16 cellular contexts compared by ENCODE assay signal in genomic region chr10:84493951-84494848, GRCh38.
DNase-seq lines count a peak whose midpoint lies in the region; ATAC-seq, FAIRE-seq and TF ChIP-seq lines count a peak whose summit lies in the region.
"Had no signal": no experiment of that assay in that cellular context is flagged by ENCODE, and none has a peak within 500 bp of the region (broad histone marks: within the 10 kb centered on the region; RNA-seq: fewer than 3 reads in every experiment).

No MANE protein-coding gene starts in this region.

- no peak for TF ChIP-seq CTCF in A673 (conservative IDR thresholded peaks at IDR 0.05; ENCODE audit: low read depth, low read length)
- no peak for TF ChIP-seq CTCF in astrocyte (IDR thresholded peaks at IDR 0.05; ENCODE audit: insufficient read depth, low read depth, low read length)
- TF ChIP-seq CTCF in D721Med (IDR thresholded peaks at IDR 0.05; ENCODE audit: insufficient read depth, missing control alignments) = no peak

- H3K27ac ChIP-seq in A673 (ENCODE audit: low read depth, low read length, poor library complexity, severe bottlenecking) = no peak overlapping the region
- peak overlapping the region; percentile 78 for H3K27ac ChIP-seq in astrocyte (ENCODE audit: low read depth, low read length)
- H3K27ac ChIP-seq: esophagus muscularis mucosa, lower lobe of right lung had no signal

- H3K9ac ChIP-seq in astrocyte (ENCODE audit: low read length) = peak overlapping the region; percentile 21

- DNase-seq in A673 (ENCODE audit: low spot score) (peak; percentile 21), HT-29 (ENCODE audit: low spot score) (peak; percentile 51), astrocyte (ENCODE audit: low read depth) (peak; percentile 75), iris pigment epithelial cell (ENCODE audit: low read depth) (peak; percentile 55), D721Med (ENCODE audit: insufficient read length, low spot score) (no peak)
- no peak for DNase-seq in activated T-cell treated with anti-CD3 and anti-CD28 coated beads, Interleukin-2, amount 50 U/mL, for 4 hours
- DNase-seq: activated CD8-positive, alpha-beta T cell treated with anti-CD3 and anti-CD28 coated beads, Interleukin-2, amount 10 ng/mL, durations not matched to agents 7 days and 5 days; activated naive CD8-positive, alpha-beta T cell treated with anti-CD3 and anti-CD28 coated beads, Interleukin-2, amount 50 U/mL, for 24 hours; BE2C; lower lobe of right lung; NCI-H510A; stimulated activated naive B cell treated with anti-CD40 and anti-IgM and Interleukin-4, amounts not matched to agents 10 μg/mL and 1 μg/mL and 100 μg/mL, for 72 hours had no signal

- H3K9me3 ChIP-seq in A673 (ENCODE audit: low read depth, low read length, poor library complexity, severe bottlenecking) = no peaks in the 10 kb centered on the region
- H3K9me3 ChIP-seq in astrocyte (ENCODE audit: insufficient read depth, low read depth, low read length) = no peaks in the 10 kb centered on the region
- H3K9me3 ChIP-seq: BE2C, lower lobe of right lung had no signal

- peak overlapping the region; percentile 64 for H3K4me2 ChIP-seq in astrocyte (ENCODE audit: low read length)

- H3K36me3 Mint-ChIP-seq in astrocyte (ENCODE audit: low read depth, unreplicated experiment) = peaks cover 22% of the 10 kb centered on the region
- H3K36me3 Mint-ChIP-seq in activated T-cell treated with anti-CD3 and anti-CD28 coated beads, Interleukin-2, amount 50 U/mL, for 4 hours (ENCODE audit: insufficient read depth) = peaks cover 29% of the 10 kb centered on the region

- CTCF ChIA-PET in A673 (lab: Charles Lee) = no interaction called here

- no peak overlapping the region for H3K4me3 ChIP-seq in A673 (ENCODE audit: low read depth, low read length, poor library complexity, severe bottlenecking)
- H3K4me3 ChIP-seq in astrocyte (ENCODE audit: insufficient read depth, low read depth, low read length) = peak overlapping the region; percentile 3
- H3K4me3 ChIP-seq: esophagus muscularis mucosa, lower lobe of right lung, skin epidermis had no signal

- H2AFZ ChIP-seq in astrocyte (ENCODE audit: low read depth, low read length) = no peak overlapping the region

- intact Hi-C loops in A673 (cut with micrococcal nuclease; ENCODE audit: unreplicated experiment) = no loop called here

- no peaks in the 10 kb centered on the region for H4K20me1 ChIP-seq in astrocyte (ENCODE audit: insufficient read depth, low read length)

- H3K9me3 Mint-ChIP-seq in astrocyte (ENCODE audit: unreplicated experiment) = peaks cover 10% of the 10 kb centered on the region
- no peaks in the 10 kb centered on the region for H3K9me3 Mint-ChIP-seq in activated T-cell treated with anti-CD3 and anti-CD28 coated beads, Interleukin-2, amount 50 U/mL, for 4 hours
- H3K9me3 Mint-ChIP-seq: activated naive CD8-positive, alpha-beta T cell treated with anti-CD3 and anti-CD28 coated beads, Interleukin-2, amount 50 U/mL, for 24 hours; stimulated activated naive B cell treated with anti-CD40 and anti-IgM and Interleukin-4, amounts not matched to agents 10 μg/mL and 1 μg/mL and 100 μg/mL, for 72 hours had no signal

- H3K36me3 ChIP-seq in A673 (ENCODE audit: insufficient read depth, low read length, poor library complexity, severe bottlenecking) = no peaks in the 10 kb centered on the region
- no peaks in the 10 kb centered on the region for H3K36me3 ChIP-seq in astrocyte (ENCODE audit: insufficient read depth, low read length)
- H3K36me3 ChIP-seq: BE2C, lower lobe of right lung had no signal

- POLR2A ChIA-PET in A673 (lab: Charles Lee; ENCODE audit: low non-redundant PET) = no interaction called here

- H3K27me3 Mint-ChIP-seq in astrocyte (ENCODE audit: low read depth, unreplicated experiment) = no peaks in the 10 kb centered on the region
- H3K27me3 Mint-ChIP-seq in activated T-cell treated with anti-CD3 and anti-CD28 coated beads, Interleukin-2, amount 50 U/mL, for 4 hours (ENCODE audit: low read depth) = no peaks in the 10 kb centered on the region
- H3K27me3 Mint-ChIP-seq: activated naive CD8-positive, alpha-beta T cell treated with anti-CD3 and anti-CD28 coated beads, Interleukin-2, amount 50 U/mL, for 24 hours; stimulated activated naive B cell treated with anti-CD40 and anti-IgM and Interleukin-4, amounts not matched to agents 10 μg/mL and 1 μg/mL and 100 μg/mL, for 72 hours had no signal

- no peak for ATAC-seq in activated T-cell treated with anti-CD3 and anti-CD28 coated beads, Interleukin-2, amount 50 U/mL, for 4 hours
- ATAC-seq in GM21360 (IDR thresholded peaks at IDR 0.05; ENCODE audit: unreplicated experiment) (no peak), HG03439 (IDR thresholded peaks at IDR 0.05; ENCODE audit: unreplicated experiment) (no peak)
- ATAC-seq: activated CD8-positive, alpha-beta T cell treated with anti-CD3 and anti-CD28 coated beads, Interleukin-2, amount 10 ng/mL, durations not matched to agents 7 days and 5 days; activated naive CD8-positive, alpha-beta T cell treated with anti-CD3 and anti-CD28 coated beads, Interleukin-2, amount 50 U/mL, for 24 hours; lower lobe of right lung; stimulated activated naive B cell treated with anti-CD40 and anti-IgM and Interleukin-4, amounts not matched to agents 10 μg/mL and 1 μg/mL and 100 μg/mL, for 72 hours had no signal

- H3K27ac Mint-ChIP-seq in astrocyte (ENCODE audit: unreplicated experiment) = peak overlapping the region; percentile 90
- H3K27ac Mint-ChIP-seq: stimulated activated naive B cell treated with anti-CD40 and anti-IgM and Interleukin-4, amounts not matched to agents 10 μg/mL and 1 μg/mL and 100 μg/mL, for 72 hours had no signal

- H3K27me3 ChIP-seq in A673 (replicated peaks; ENCODE audit: insufficient read depth, low read depth, low read length, poor library complexity) = no peaks in the 10 kb centered on the region
- H3K27me3 ChIP-seq in astrocyte (ENCODE audit: insufficient read depth, low read length) = no peaks in the 10 kb centered on the region
- H3K27me3 ChIP-seq: BE2C, esophagus muscularis mucosa had no signal

- H3K79me2 ChIP-seq in astrocyte (ENCODE audit: insufficient read depth, low read length) = peaks cover 16% of the 10 kb centered on the region

- FAIRE-seq in astrocyte (lab: Jason Lieb, UNC) (no peak), D721Med (lab: Jason Lieb, UNC) (no peak)

- no TSS peak for BruUV-seq in A673 (replicated peaks; lab: Mats Ljungman, UMichigan)

- H3K4me1 ChIP-seq in A673 (ENCODE audit: insufficient read depth, low read length, poor library complexity, severe bottlenecking) (no peaks in the 10 kb centered on the region), astrocyte (ENCODE audit: insufficient read depth, low read length) (peaks cover 15% of the 10 kb centered on the region)

- H3K4me1 Mint-ChIP-seq in astrocyte (ENCODE audit: low read depth, unreplicated experiment) = peaks cover 29% of the 10 kb centered on the region
- H3K4me1 Mint-ChIP-seq in activated T-cell treated with anti-CD3 and anti-CD28 coated beads, Interleukin-2, amount 50 U/mL, for 4 hours (ENCODE audit: low read depth) = peaks cover 36% of the 10 kb centered on the region
- H3K4me1 Mint-ChIP-seq: stimulated activated naive B cell treated with anti-CD40 and anti-IgM and Interleukin-4, amounts not matched to agents 10 μg/mL and 1 μg/mL and 100 μg/mL, for 72 hours had no signal

- H3K4me3 Mint-ChIP-seq in astrocyte (ENCODE audit: unreplicated experiment) = peak overlapping the region; percentile 1
- no peak overlapping the region for H3K4me3 Mint-ChIP-seq in activated T-cell treated with anti-CD3 and anti-CD28 coated beads, Interleukin-2, amount 50 U/mL, for 4 hours
- H3K4me3 Mint-ChIP-seq: activated CD8-positive, alpha-beta T cell treated with anti-CD3 and anti-CD28 coated beads, Interleukin-2, amount 10 ng/mL, durations not matched to agents 7 days and 5 days; activated naive CD8-positive, alpha-beta T cell treated with anti-CD3 and anti-CD28 coated beads, Interleukin-2, amount 50 U/mL, for 24 hours; stimulated activated naive B cell treated with anti-CD40 and anti-IgM and Interleukin-4, amounts not matched to agents 10 μg/mL and 1 μg/mL and 100 μg/mL, for 72 hours had no signal

Comparison
In these comparisons a context has a peak if more than half of its experiments do, and no peak if none do; other contexts are left out.
1. DNase-seq: peak in A673 (single experiment), HT-29 (single experiment), astrocyte (single experiment) and iris pigment epithelial cell (single experiment); none in activated T-cell treated with anti-CD3 and anti-CD28 coated beads, Interleukin-2, amount 50 U/mL, for 4 hours (single experiment) and D721Med (single experiment).